9 cellular contexts compared by ENCODE assay signal in the genomic region with DNA sequence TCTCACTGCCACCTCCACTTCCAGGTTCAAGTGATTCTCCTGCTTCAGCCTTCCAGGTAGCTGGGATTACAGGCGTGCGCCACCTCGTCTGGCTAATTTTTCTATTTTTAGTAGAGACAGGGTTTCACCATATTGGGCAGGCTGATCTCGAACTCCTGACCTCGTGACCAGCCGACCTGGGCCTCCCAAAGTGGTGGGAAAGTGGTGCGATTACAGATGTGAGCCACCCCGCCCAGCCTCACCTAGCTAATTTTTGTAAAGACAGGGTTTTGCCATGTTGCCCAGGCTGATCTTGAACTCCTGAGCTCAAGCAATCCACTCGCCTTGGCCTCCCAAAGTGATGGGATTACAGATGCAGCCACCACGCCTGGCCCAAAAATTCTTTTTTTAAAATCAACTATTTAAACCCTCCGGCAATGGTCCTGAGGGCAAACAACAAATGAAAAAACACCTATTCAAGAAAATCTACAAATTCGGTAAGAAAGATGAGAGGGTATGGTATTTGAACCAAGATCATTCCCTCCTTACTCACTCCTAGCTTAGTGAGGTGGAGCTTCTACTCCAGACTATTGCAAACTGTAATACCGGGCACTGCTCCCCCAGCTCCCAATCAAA. TPM values are rescaled to one million over a fixed set of nuclear protein-coding genes. Genes with fewer than 3 reads are reported as not detected.
DNase-seq lines count a peak whose midpoint lies in the region; ATAC-seq and TF ChIP-seq lines count a peak whose summit lies in the region.
"Had no signal": no experiment of that assay in that cellular context is flagged by ENCODE, and none has a peak within 500 bp of the region (broad histone marks: within the 10 kb centered on the region; RNA-seq: fewer than 3 reads in every experiment).

No MANE protein-coding gene starts in this region.

- H3K27me3 Mint-ChIP-seq in activated CD4-positive, alpha-beta T cell treated with anti-CD3 and anti-CD28 coated beads for 36 hours, result no peaks in the 10 kb centered on the region

- H3K4me3 Mint-ChIP-seq in activated CD4-positive, alpha-beta T cell treated with anti-CD3 and anti-CD28 coated beads for 36 hours, result peak overlapping the region; percentile 92

- H3K36me3 ChIP-seq in OCI-LY7 (ENCODE audit: insufficient read depth, low read length) (peaks cover 18% of the 10 kb centered on the region), psoas muscle (ENCODE audit: insufficient read depth in 1 of 2, low read depth in 1 of 2) (peaks cover 0 to 3% of the 10 kb centered on the region in 2 donors)

- H2AFZ ChIP-seq in OCI-LY7 (ENCODE audit: low read length), result no peak overlapping the region

- H3K36me3 Mint-ChIP-seq in activated CD4-positive, alpha-beta T cell treated with anti-CD3 and anti-CD28 coated beads for 36 hours (ENCODE audit: low read depth), result peaks cover 7% of the 10 kb centered on the region

- CTCF ChIA-PET in activated CD4-positive, alpha-beta T cell treated with anti-CD3 and anti-CD28 coated beads for 36 hours (lab: Charles Lee), result interaction anchor here (1.0 to 5.1 kb wide), 9 partner anchors 9 to 400 kb away, joined by 3 to 44 read pairs (median 4); no protein-coding TSS in a partner anchor
- CTCF ChIA-PET in OCI-LY7 (lab: Charles Lee; ENCODE audit: unreplicated experiment), result no interaction called here

- no peaks in the 10 kb centered on the region for H3K27me3 ChIP-seq in psoas muscle (ENCODE audit: insufficient read depth in 3 of 3, low read length in 2 of 3)

- TF ChIP-seq CTCF in OCI-LY7 (conservative IDR thresholded peaks at IDR 0.05; ENCODE audit: low read length) (no peak), coronary artery (IDR thresholded peaks at IDR 0.05) (no peak), psoas muscle (IDR thresholded peaks at IDR 0.05) (no peak)

- H4K20me1 ChIP-seq in OCI-LY7 (ENCODE audit: insufficient read depth, low read length), result no peaks in the 10 kb centered on the region

- peak overlapping the region; percentile 87 for H3K27ac Mint-ChIP-seq in activated CD4-positive, alpha-beta T cell treated with anti-CD3 and anti-CD28 coated beads for 36 hours

- H3K4me1 Mint-ChIP-seq in activated CD4-positive, alpha-beta T cell treated with anti-CD3 and anti-CD28 coated beads for 36 hours, result peaks cover 37% of the 10 kb centered on the region

- no peak for DNase-seq in activated CD4-positive, alpha-beta T cell treated with anti-CD3 and anti-CD28 coated beads for 36 hours
- DNase-seq in activated CD4-positive, alpha-beta T cell treated with anti-CD3 and anti-CD28 coated beads, Interleukin-2, amount 50 U/mL, for 48 hours, result no peak
- DNase-seq in OCI-LY7 (ENCODE audit: low spot score) (no peak), coronary artery (ENCODE audit: low spot score) (no peak), psoas muscle (no peak)
- DNase-seq in activated CD4-positive, CD25-positive, alpha-beta regulatory T cell treated with anti-CD3 and anti-CD28 coated beads, Interleukin-2, amount 50 U/mL, for 72 hours, result no peak
- no peak for DNase-seq in stimulated activated CD4-positive, alpha-beta T cell treated with anti-CD3 and anti-CD28 coated beads, Interleukin-15, amount 100 ng/mL, for 24 hours
- DNase-seq: NCI-H2171 treated with DMSO at 0.1 percent for 48 hours had no signal

- 89 to 95% (median 94%) methylated on average over 13 of the region's 13 CpGs for WGBS in psoas muscle, 3 donors

- no peak overlapping the region for H3K4me3 ChIP-seq in OCI-LY7 (ENCODE audit: low read depth, low read length, poor library complexity, severe bottlenecking)
- peak overlapping the region; percentile 87 for H3K4me3 ChIP-seq in coronary artery
- H3K4me3 ChIP-seq in psoas muscle, result peak overlapping the region; percentile 72

- no peak for ATAC-seq in activated CD4-positive, alpha-beta T cell treated with anti-CD3 and anti-CD28 coated beads for 36 hours
- ATAC-seq in psoas muscle (no peak), GM18858 (IDR thresholded peaks at IDR 0.05; ENCODE audit: unreplicated experiment) (no peak)

- H3K27ac ChIP-seq in OCI-LY7 (ENCODE audit: low read depth, low read length, poor library complexity, severe bottlenecking) (no peak overlapping the region), coronary artery (no peak overlapping the region), psoas muscle (no peak overlapping the region)

- no peaks in the 10 kb centered on the region for H3K9me3 ChIP-seq in OCI-LY7 (ENCODE audit: low read length)
- no peaks in the 10 kb centered on the region for H3K9me3 ChIP-seq in psoas muscle

- H3K4me1 ChIP-seq in OCI-LY7 (ENCODE audit: insufficient read depth, low read length, poor library complexity, severe bottlenecking), result peaks cover 11% of the 10 kb centered on the region
- H3K4me1 ChIP-seq in psoas muscle, result peaks cover 6% of the 10 kb centered on the region

- H3K9me3 Mint-ChIP-seq in activated CD4-positive, alpha-beta T cell treated with anti-CD3 and anti-CD28 coated beads for 36 hours (ENCODE audit: low read depth), result no peaks in the 10 kb centered on the region

- intact Hi-C loops in activated CD4-positive, alpha-beta T cell treated with anti-CD3 and anti-CD28 coated beads for 36 hours (cut with DNase I, micrococcal nuclease), result loop anchor here (2.0 to 10.0 kb wide), 4 partner anchors 17 to 721 kb away; a partner anchor contains a TSS
- intact Hi-C loops in OCI-LY7 (cut with micrococcal nuclease; ENCODE audit: unreplicated experiment) (no loop called here), psoas muscle (cut with DNase I) (no loop called here)

- POLR2A ChIA-PET in activated CD4-positive, alpha-beta T cell treated with anti-CD3 and anti-CD28 coated beads for 36 hours (lab: Charles Lee), result interaction anchor here (0.6 to 1.8 kb wide), 5 partner anchors 12 to 613 kb away, joined by 3 to 9 read pairs (median 5); a partner anchor contains a TSS
- POLR2A ChIA-PET in OCI-LY7 (lab: Charles Lee), result no interaction called here

- H3K79me2 ChIP-seq in OCI-LY7 (ENCODE audit: insufficient read depth, low read depth, low read length), result peaks cover 27% of the 10 kb centered on the region

- H3K4me2 ChIP-seq in OCI-LY7 (ENCODE audit: low read length), result peak overlapping the region; percentile 83; the same call in 1 of the 2 replicates

- H3K9me2 ChIP-seq in OCI-LY7 (ENCODE audit: insufficient read depth, low read length), result no peaks in the 10 kb centered on the region

- BruUV-seq in OCI-LY7 (replicated peaks; lab: Mats Ljungman, UMichigan), result no TSS peak

RNA-seq across cellular contexts. Expression of a gene that starts 1.9 kb away (rescaled TPM):
- total RNA-seq in activated CD4-positive, alpha-beta T cell treated with anti-CD3 and anti-CD28 coated beads for 36 hours, result 10 to 100 TPM; 40.2 to 43.1 TPM
- total RNA-seq in OCI-LY7 (2014; rRNA removed; shearing (Covaris generic)), result 20.8 and 22.2 TPM in 2 replicates
- total RNA-seq in OCI-LY7 (2022) (31.6 and 34.8 TPM in 2 replicates), psoas muscle (10 to 100 TPM; 43.2 to 59.7 (median 46.7) TPM)
- 10 to 100 TPM; 12.8 to 33.7 (median 19.3) TPM for polyA plus RNA-seq in psoas muscle

RNA-seq across cellular contexts. Expression of a gene that starts 24.4 kb away (rescaled TPM):
- 10 to 100 TPM; 75.0 to 78.0 TPM for total RNA-seq in activated CD4-positive, alpha-beta T cell treated with anti-CD3 and anti-CD28 coated beads for 36 hours
- total RNA-seq in OCI-LY7 (2014; rRNA removed; shearing (Covaris generic)), result 49.4 and 51.8 TPM in 2 replicates
- total RNA-seq in OCI-LY7 (2022) (61.1 and 61.9 TPM in 2 replicates), psoas muscle (1 to 10 TPM; 2.1 to 8.3 (median 3.0) TPM)
- polyA plus RNA-seq in psoas muscle, result 1 to 10 TPM; 1.2 to 2.0 (median 1.3) TPM

RNA-seq across cellular contexts. Expression of a gene that starts 51.8 kb away (rescaled TPM):
- total RNA-seq in activated CD4-positive, alpha-beta T cell treated with anti-CD3 and anti-CD28 coated beads for 36 hours, result 10 to 100 TPM; 52.4 to 65.7 TPM
- total RNA-seq in OCI-LY7 (2014; rRNA removed; shearing (Covaris generic)), result 35.9 and 38.5 TPM in 2 replicates
- 52.7 and 56.7 TPM in 2 replicates for total RNA-seq in OCI-LY7 (2022)
- 10 to 100 TPM; 42.8 to 56.0 (median 47.5) TPM for total RNA-seq in psoas muscle
- 10 to 100 TPM; 33.8 to 52.0 (median 40.5) TPM for polyA plus RNA-seq in psoas muscle

Comparison
In these comparisons a context has a peak if more than half of its experiments do, and no peak if none do; other contexts are left out.
1. RNA of a gene that starts 24.4 kb away (total RNA-seq): 75.0 to 78.0 TPM in activated CD4-positive, alpha-beta T cell treated with anti-CD3 and anti-CD28 coated beads for 36 hours and 49.4 to 61.9 TPM in OCI-LY7; 2.1 to 8.3 TPM in psoas muscle; every median in the first group is over 4 times any median in the second.
2. intact Hi-C loops: an anchor here in activated CD4-positive, alpha-beta T cell treated with anti-CD3 and anti-CD28 coated beads for 36 hours (2.0 to 10.0 kb wide); none called in OCI-LY7 and psoas muscle.